In genomic region chr4:158314756-158315487, GRCh38 we compare ENCODE assay signal across 10 cellular contexts.
A peak's percentile ranks its signal among the peaks of the same experiment; 100 is the strongest.
DNase-seq lines count a peak whose midpoint lies in the region; ATAC-seq and TF ChIP-seq lines count a peak whose summit lies in the region.
"Had no signal": no experiment of that assay in that cellular context is flagged by ENCODE, and none has a peak within 500 bp of the region (broad histone marks: within the 10 kb centered on the region; RNA-seq: fewer than 3 reads in every experiment).

No MANE protein-coding gene starts in this region.

- no peak for TF ChIP-seq EP300 in upper lobe of left lung (IDR thresholded peaks at IDR 0.05)

- H3K4me3 ChIP-seq in choroid plexus epithelial cell (ENCODE audit: low read depth, low read length): no peak overlapping the region
- H3K4me3 ChIP-seq in left lung: no peak overlapping the region
- no peak overlapping the region for H3K4me3 ChIP-seq in upper lobe of left lung
- H3K4me3 ChIP-seq: MG63 had no signal

- 77 to 78% methylated on average over 5 of the region's 5 CpGs for WGBS in upper lobe of left lung, 2 donors

- TF ChIP-seq CTCF in choroid plexus epithelial cell (conservative IDR thresholded peaks at IDR 0.05; ENCODE audit: low read depth, low read length) (no peak), left lung (IDR thresholded peaks at IDR 0.05) (no peak), upper lobe of left lung (IDR thresholded peaks at IDR 0.05) (no peak)

- H3K27ac ChIP-seq in left lung (peak overlapping the region; percentile 61 to 65), upper lobe of left lung (peak overlapping the region in 1 of 4 donors; percentile 13)

- DNase-seq in HT1080 (ENCODE audit: low read depth) (peak; percentile 66), choroid plexus epithelial cell (ENCODE audit: low read depth) (peak; percentile 98), left lung (no peak), upper lobe of left lung (no peak), NCI-H524 (lab: John Stamatoyannopoulos, UW) (no peak), DMS153 treated with DMSO at 0.1 percent for 48 hours (lab: John Stamatoyannopoulos, UW; ENCODE audit: unreplicated experiment) (no peak)
- DNase-seq: activated naive CD4-positive, alpha-beta T cell treated with anti-CD3 and anti-CD28 coated beads, Interleukin-2, amount 10 ng/mL, durations not matched to agents 7 days and 5 days had no signal

- ATAC-seq in left lung: peak; percentile 86
- peak; percentile 51 to 89 for ATAC-seq in upper lobe of left lung (ENCODE audit: low FRiP score in 2 of 2)
- ATAC-seq in GM19324 (IDR thresholded peaks at IDR 0.05; ENCODE audit: low FRiP score, unreplicated experiment): no peak
- no peak for ATAC-seq in GM19035 (IDR thresholded peaks at IDR 0.05; ENCODE audit: unreplicated experiment)

- H3K4me1 ChIP-seq in left lung (no peaks in the 10 kb centered on the region), upper lobe of left lung (no peaks in the 10 kb centered on the region)

- intact Hi-C loops in left lung (cut with DNase I): no loop called here

- TF ChIP-seq POLR2A in upper lobe of left lung (IDR thresholded peaks at IDR 0.05): no peak

- no peaks in the 10 kb centered on the region for H3K36me3 ChIP-seq in left lung
- H3K36me3 ChIP-seq in upper lobe of left lung: no peaks in the 10 kb centered on the region

- no peaks in the 10 kb centered on the region for H3K27me3 ChIP-seq in left lung
- no peaks in the 10 kb centered on the region for H3K27me3 ChIP-seq in upper lobe of left lung
- H3K27me3 ChIP-seq: MG63 had no signal

- peaks cover 0 to 4% of the 10 kb centered on the region in 2 donors for H3K9me3 ChIP-seq in left lung
- H3K9me3 ChIP-seq in upper lobe of left lung: no peaks in the 10 kb centered on the region

Comparison
In these comparisons a context has a peak if more than half of its experiments do, and no peak if none do; other contexts are left out.
1. DNase-seq: peak in HT1080 (single experiment) and choroid plexus epithelial cell (single experiment); none in left lung (0 of 2), upper lobe of left lung (0 of 2), NCI-H524 (0 of 2) and DMS153 treated with DMSO at 0.1 percent for 48 hours (single experiment).
2. ATAC-seq: peak in left lung (single experiment) and upper lobe of left lung (2 of 2); none in GM19324 (single experiment) and GM19035 (single experiment).